8 cellular contexts compared by ENCODE assay signal in the genomic region with DNA sequence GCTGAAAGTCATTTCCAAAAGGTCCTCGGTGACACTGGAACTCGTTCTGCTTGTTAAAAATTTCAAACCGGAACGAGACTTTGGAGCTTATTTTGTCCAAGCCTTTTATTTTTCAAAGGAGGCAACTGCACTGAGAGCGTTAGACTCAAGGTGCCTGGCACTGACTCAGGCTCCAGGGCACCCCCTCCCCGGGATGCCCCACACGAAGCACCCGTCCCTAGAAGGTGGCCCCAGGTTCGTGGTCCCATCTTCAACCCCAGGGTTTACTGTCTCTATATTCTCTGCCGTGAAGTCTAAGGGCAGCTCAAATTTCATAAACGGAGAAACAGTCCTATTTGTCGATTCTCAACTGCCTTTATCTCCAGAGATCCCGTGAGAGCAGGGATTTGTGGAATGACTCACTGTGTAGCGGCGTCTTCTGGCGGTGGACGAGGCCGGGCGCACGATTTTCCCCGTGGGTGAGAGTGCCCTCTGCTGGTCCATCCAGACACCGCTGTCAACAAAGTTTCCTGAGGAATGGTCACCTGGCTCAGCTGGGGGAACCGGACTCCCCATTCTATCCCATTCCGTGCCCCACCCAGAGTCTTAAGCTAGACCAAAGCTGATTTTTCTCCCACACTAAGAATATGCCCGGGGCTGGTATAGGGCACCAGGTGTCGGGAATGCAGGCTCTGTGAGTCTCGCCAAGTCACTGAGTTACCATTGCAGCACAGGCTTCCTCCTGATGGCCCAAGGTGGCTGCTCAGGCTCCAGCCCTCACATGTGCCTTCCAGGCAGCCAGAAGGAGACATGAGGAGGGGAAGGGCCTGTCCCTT. TPM values are rescaled to one million over a fixed set of nuclear protein-coding genes. Genes with fewer than 3 reads are reported as not detected.
A peak's percentile ranks its signal among the peaks of the same experiment; 100 is the strongest.
DNase-seq lines count a peak whose midpoint lies in the region; ATAC-seq and TF ChIP-seq lines count a peak whose summit lies in the region.

No MANE protein-coding gene starts in this region.

- CTCF ChIA-PET in HEK293 (lab: Yijun Ruan, JAX): interaction anchor here (0.6 to 3.7 kb wide), 68 partner anchors 9 to 840 kb away, joined by 3 to 42 read pairs (median 4); no protein-coding TSS in a partner anchor

- H3K9me3 ChIP-seq in HEK293 (ENCODE audit: control insufficient read depth, insufficient read depth, low read depth, low read length): no peaks in the 10 kb centered on the region

- H3K4me3 Mint-ChIP-seq in activated naive CD8-positive, alpha-beta T cell treated with anti-CD3 and anti-CD28 coated beads for 36 hours: no peak overlapping the region

- no peak overlapping the region for H3K27ac ChIP-seq in HEK293 (ENCODE audit: extremely low read depth, low read depth, low read length)

- H3K4me3 ChIP-seq in HEK293 (ENCODE audit: low read depth, low read length): no peak overlapping the region
- no peak overlapping the region for H3K4me3 ChIP-seq in retinal pigment epithelial cell (ENCODE audit: low read length)

- intact Hi-C loops in left cardiac atrium (cut with DNase I): loop anchor here in 1 of 2 donors (5.0 kb wide), 1 partner anchor 252 kb away; no protein-coding TSS in a partner anchor

- peak; percentile 82 for TF ChIP-seq CTCF in HEK293 (tag by site-specific recombination; IDR thresholded peaks at IDR 0.05)
- TF ChIP-seq CTCF in retinal pigment epithelial cell (conservative IDR thresholded peaks at IDR 0.05; ENCODE audit: low read depth, low read length): peak; percentile 89

- H3K9me3 Mint-ChIP-seq in activated naive CD8-positive, alpha-beta T cell treated with anti-CD3 and anti-CD28 coated beads for 36 hours: no peaks in the 10 kb centered on the region

- no peaks in the 10 kb centered on the region for H3K36me3 Mint-ChIP-seq in activated naive CD8-positive, alpha-beta T cell treated with anti-CD3 and anti-CD28 coated beads for 36 hours

- no peaks in the 10 kb centered on the region for H3K36me3 ChIP-seq in HEK293 (ENCODE audit: control insufficient read depth in 2 of 2, insufficient read depth in 1 of 2, low read length in 2 of 2)

- ATAC-seq in left cardiac atrium: peak; percentile 57 to 79
- no peak for ATAC-seq in GM21515 (IDR thresholded peaks at IDR 0.05; ENCODE audit: unreplicated experiment)
- ATAC-seq in HG03045 (IDR thresholded peaks at IDR 0.05; ENCODE audit: unreplicated experiment): no peak

- DNase-seq in Ammon's horn (ENCODE audit: low spot score) (peak; percentile 54), left cardiac atrium (peak; percentile 73), retinal pigment epithelial cell (ENCODE audit: low read depth) (peak; percentile 49)
- peak; percentile 41 for DNase-seq in activated naive CD8-positive, alpha-beta T cell treated with anti-CD3 and anti-CD28 coated beads for 36 hours

- no peaks in the 10 kb centered on the region; the same call in 1 of the 2 replicates for H3K4me1 ChIP-seq in HEK293 (ENCODE audit: control insufficient read depth, insufficient read depth, low read length)

- H3K4me1 Mint-ChIP-seq in activated naive CD8-positive, alpha-beta T cell treated with anti-CD3 and anti-CD28 coated beads for 36 hours: peaks cover 6% of the 10 kb centered on the region

- H3K27me3 Mint-ChIP-seq in activated naive CD8-positive, alpha-beta T cell treated with anti-CD3 and anti-CD28 coated beads for 36 hours: no peaks in the 10 kb centered on the region

- no peak overlapping the region for H3K27ac Mint-ChIP-seq in activated naive CD8-positive, alpha-beta T cell treated with anti-CD3 and anti-CD28 coated beads for 36 hours

- POLR2A ChIA-PET in HEK293 (lab: Yijun Ruan, JAX): interaction anchor here (1.0 kb wide), 1 partner anchor 53 kb away, joined by 3 read pairs; no protein-coding TSS in a partner anchor

TF ChIP-seq in HEK293, 187 proteins besides CTCF, POLR2A, EP300 and RAD21 (continues in another document):
- TF ChIP-seq, protein P1, sequence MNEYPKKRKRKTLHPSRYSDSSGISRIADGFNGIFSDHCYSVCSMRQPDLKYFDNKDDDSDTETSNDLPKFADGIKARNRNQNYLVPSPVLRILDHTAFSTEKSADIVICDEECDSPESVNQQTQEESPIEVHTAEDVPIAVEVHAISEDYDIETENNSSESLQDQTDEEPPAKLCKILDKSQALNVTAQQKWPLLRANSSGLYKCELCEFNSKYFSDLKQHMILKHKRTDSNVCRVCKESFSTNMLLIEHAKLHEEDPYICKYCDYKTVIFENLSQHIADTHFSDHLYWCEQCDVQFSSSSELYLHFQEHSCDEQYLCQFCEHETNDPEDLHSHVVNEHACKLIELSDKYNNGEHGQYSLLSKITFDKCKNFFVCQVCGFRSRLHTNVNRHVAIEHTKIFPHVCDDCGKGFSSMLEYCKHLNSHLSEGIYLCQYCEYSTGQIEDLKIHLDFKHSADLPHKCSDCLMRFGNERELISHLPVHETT (tag by site-specific recombination; IDR thresholded peaks at IDR 0.05): peak; percentile 29; the same call in 1 of the 2 replicates
- no peak for TF ChIP-seq ZNF600 (tag by site-specific recombination; IDR thresholded peaks at IDR 0.05)
- no peak for TF ChIP-seq ZNF24 (tag by site-specific recombination; IDR thresholded peaks at IDR 0.05)
- TF ChIP-seq ZNF776 (tag by site-specific recombination; IDR thresholded peaks at IDR 0.05; ENCODE audit: borderline replicate concordance): no peak
- no peak for TF ChIP-seq GLI2 (tag by site-specific recombination; IDR thresholded peaks at IDR 0.05; ENCODE audit: borderline replicate concordance, low read depth)
- no peak for TF ChIP-seq REPIN1 (tag by site-specific recombination; IDR thresholded peaks at IDR 0.05; ENCODE audit: low read depth)
- TF ChIP-seq, protein P2, sequence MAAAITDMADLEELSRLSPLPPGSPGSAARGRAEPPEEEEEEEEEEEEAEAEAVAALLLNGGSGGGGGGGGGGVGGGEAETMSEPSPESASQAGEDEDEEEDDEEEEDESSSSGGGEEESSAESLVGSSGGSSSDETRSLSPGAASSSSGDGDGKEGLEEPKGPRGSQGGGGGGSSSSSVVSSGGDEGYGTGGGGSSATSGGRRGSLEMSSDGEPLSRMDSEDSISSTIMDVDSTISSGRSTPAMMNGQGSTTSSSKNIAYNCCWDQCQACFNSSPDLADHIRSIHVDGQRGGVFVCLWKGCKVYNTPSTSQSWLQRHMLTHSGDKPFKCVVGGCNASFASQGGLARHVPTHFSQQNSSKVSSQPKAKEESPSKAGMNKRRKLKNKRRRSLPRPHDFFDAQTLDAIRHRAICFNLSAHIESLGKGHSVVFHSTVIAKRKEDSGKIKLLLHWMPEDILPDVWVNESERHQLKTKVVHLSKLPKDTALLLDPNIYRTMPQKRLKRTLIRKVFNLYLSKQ (tag by site-specific recombination; IDR thresholded peaks at IDR 0.05; ENCODE audit: borderline replicate concordance): no peak
- TF ChIP-seq ZNF311 (tag by site-specific recombination; IDR thresholded peaks at IDR 0.05; ENCODE audit: borderline replicate concordance): no peak
- TF ChIP-seq ZNF501 (tag by site-specific recombination; IDR thresholded peaks at IDR 0.05): no peak
- no peak for TF ChIP-seq ZSCAN23 (tag by site-specific recombination; IDR thresholded peaks at IDR 0.05)
- TF ChIP-seq HOXC10 (CRISPR knock-in tag; IDR thresholded peaks at IDR 0.05): no peak

TF ChIP-seq in PFSK-1, 5 proteins besides CTCF, POLR2A, EP300 and RAD21:
- TF ChIP-seq, protein P3, sequence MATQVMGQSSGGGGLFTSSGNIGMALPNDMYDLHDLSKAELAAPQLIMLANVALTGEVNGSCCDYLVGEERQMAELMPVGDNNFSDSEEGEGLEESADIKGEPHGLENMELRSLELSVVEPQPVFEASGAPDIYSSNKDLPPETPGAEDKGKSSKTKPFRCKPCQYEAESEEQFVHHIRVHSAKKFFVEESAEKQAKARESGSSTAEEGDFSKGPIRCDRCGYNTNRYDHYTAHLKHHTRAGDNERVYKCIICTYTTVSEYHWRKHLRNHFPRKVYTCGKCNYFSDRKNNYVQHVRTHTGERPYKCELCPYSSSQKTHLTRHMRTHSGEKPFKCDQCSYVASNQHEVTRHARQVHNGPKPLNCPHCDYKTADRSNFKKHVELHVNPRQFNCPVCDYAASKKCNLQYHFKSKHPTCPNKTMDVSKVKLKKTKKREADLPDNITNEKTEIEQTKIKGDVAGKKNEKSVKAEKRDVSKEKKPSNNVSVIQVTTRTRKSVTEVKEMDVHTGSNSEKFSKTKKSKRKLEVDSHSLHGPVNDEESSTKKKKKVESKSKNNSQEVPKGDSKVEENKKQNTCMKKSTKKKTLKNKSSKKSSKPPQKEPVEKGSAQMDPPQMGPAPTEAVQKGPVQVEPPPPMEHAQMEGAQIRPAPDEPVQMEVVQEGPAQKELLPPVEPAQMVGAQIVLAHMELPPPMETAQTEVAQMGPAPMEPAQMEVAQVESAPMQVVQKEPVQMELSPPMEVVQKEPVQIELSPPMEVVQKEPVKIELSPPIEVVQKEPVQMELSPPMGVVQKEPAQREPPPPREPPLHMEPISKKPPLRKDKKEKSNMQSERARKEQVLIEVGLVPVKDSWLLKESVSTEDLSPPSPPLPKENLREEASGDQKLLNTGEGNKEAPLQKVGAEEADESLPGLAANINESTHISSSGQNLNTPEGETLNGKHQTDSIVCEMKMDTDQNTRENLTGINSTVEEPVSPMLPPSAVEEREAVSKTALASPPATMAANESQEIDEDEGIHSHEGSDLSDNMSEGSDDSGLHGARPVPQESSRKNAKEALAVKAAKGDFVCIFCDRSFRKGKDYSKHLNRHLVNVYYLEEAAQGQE (IDR thresholded peaks at IDR 0.05; ENCODE audit: insufficient read depth in 1 of 2, low read depth in 2 of 2, low read length in 2 of 2): no peak
- TF ChIP-seq SIN3A (IDR thresholded peaks at IDR 0.05; ENCODE audit: borderline replicate concordance, insufficient read depth, low read length) (no peak), FOXP2 (optimal IDR thresholded peaks at IDR 0.05; ENCODE audit: borderline replicate concordance, extremely low read depth, extremely low read length, insufficient read depth) (peak; percentile 84), TAF1 (IDR thresholded peaks at IDR 0.05; ENCODE audit: borderline replicate concordance, insufficient read depth, low read length) (no peak), POLR2AphosphoS5 (IDR thresholded peaks at IDR 0.05; ENCODE audit: low read depth, low read length) (no peak)

RNA-seq across cellular contexts. Expression of a gene that starts 27.1 kb away (rescaled TPM):
- polyA plus RNA-seq in PFSK-1 (2012; ENCODE audit: insufficient read length, low read depth): not detected
- total RNA-seq in activated naive CD8-positive, alpha-beta T cell treated with anti-CD3 and anti-CD28 coated beads for 36 hours: not detected
- not detected for total RNA-seq in left cardiac atrium

RNA-seq across cellular contexts. Expression of a gene that starts 50.9 kb away (rescaled TPM):
- not detected for polyA plus RNA-seq in PFSK-1 (2012; ENCODE audit: insufficient read length, low read depth)
- not detected for total RNA-seq in activated naive CD8-positive, alpha-beta T cell treated with anti-CD3 and anti-CD28 coated beads for 36 hours
- not detected for total RNA-seq in left cardiac atrium

Comparison
In these comparisons a context has a peak if more than half of its experiments do, and no peak if none do; other contexts are left out.
1. ATAC-seq: peak in left cardiac atrium (2 of 2); none in GM21515 (single experiment) and HG03045 (single experiment).
2. Peak in every context shown above with its lines, with median percentiles within 50 percentile points of each other: DNase-seq.